ENCODE assay signal across 26 cellular contexts in genomic region chr7:116554911-116555310, GRCh38. TPM values are rescaled to one million over a fixed set of nuclear protein-coding genes. Genes with fewer than 3 reads are reported as not detected.
DNase-seq lines count a peak whose midpoint lies in the region; ATAC-seq and TF ChIP-seq lines count a peak whose summit lies in the region.
"Had no signal": no experiment of that assay in that cellular context is flagged by ENCODE, and none has a peak within 500 bp of the region (broad histone marks: within the 10 kb centered on the region; RNA-seq: fewer than 3 reads in every experiment).

No MANE protein-coding gene starts in this region.

- no peaks in the 10 kb centered on the region for H3K9me3 Mint-ChIP-seq in chondrocyte (ENCODE audit: low read depth)
- H3K9me3 Mint-ChIP-seq: activated CD4-positive, alpha-beta T cell treated with anti-CD3 and anti-CD28 coated beads, Interleukin-2, amount 10 ng/mL, durations not matched to agents 7 days and 5 days; activated naive CD8-positive, alpha-beta T cell treated with anti-CD3 and anti-CD28 coated beads, Interleukin-2, amount 10 ng/mL, durations not matched to agents 7 days and 5 days; activated T-helper 17 cell treated with anti-CD3 and anti-CD28 coated beads, Interleukin-2, amount 50 U/mL, for 72 hours; CD8-positive, alpha-beta memory T cell; memory B cell; naive thymus-derived CD8-positive, alpha-beta T cell had no signal

- H3K36me3 ChIP-seq in ACC112 (ENCODE audit: insufficient read depth, low read length) = peaks cover 82% of the 10 kb centered on the region
- H3K36me3 ChIP-seq in gastrocnemius medialis = no peaks in the 10 kb centered on the region
- H3K36me3 ChIP-seq: ovary had no signal

- peaks cover 24% of the 10 kb centered on the region for H3K36me3 Mint-ChIP-seq in chondrocyte (ENCODE audit: low read depth)
- H3K36me3 Mint-ChIP-seq: activated naive CD8-positive, alpha-beta T cell treated with anti-CD3 and anti-CD28 coated beads, Interleukin-2, amount 10 ng/mL, durations not matched to agents 7 days and 5 days; CD8-positive, alpha-beta memory T cell; memory B cell; naive thymus-derived CD8-positive, alpha-beta T cell had no signal

- no peak for TF ChIP-seq CTCF in chondrocyte (IDR thresholded peaks at IDR 0.05)
- TF ChIP-seq CTCF in gastrocnemius medialis (IDR thresholded peaks at IDR 0.05 in 4 of 5, conservative IDR thresholded peaks at IDR 0.05 in 1 of 5) = no peak

- intact Hi-C loops in gastrocnemius medialis (cut with DNase I; ENCODE audit: low total_unique reads) = no loop called here

- H2AFZ ChIP-seq in ACC112 (ENCODE audit: low read length, unreplicated experiment) = no peak overlapping the region

- H3K4me3 ChIP-seq in ACC112 (ENCODE audit: low read depth, low read length) (no peak overlapping the region), gastrocnemius medialis (no peak overlapping the region)
- H3K4me3 ChIP-seq: ovary, testis had no signal

- peaks cover 29% of the 10 kb centered on the region for H3K4me1 Mint-ChIP-seq in chondrocyte (ENCODE audit: low read depth)
- H3K4me1 Mint-ChIP-seq: activated CD4-positive, alpha-beta T cell treated with anti-CD3 and anti-CD28 coated beads, Interleukin-2, amount 10 ng/mL, durations not matched to agents 7 days and 5 days; activated naive CD8-positive, alpha-beta T cell treated with anti-CD3 and anti-CD28 coated beads, Interleukin-2, amount 10 ng/mL, durations not matched to agents 7 days and 5 days; activated T-helper 17 cell treated with anti-CD3 and anti-CD28 coated beads, Interleukin-2, amount 50 U/mL, for 72 hours; CD8-positive, alpha-beta memory T cell; naive thymus-derived CD8-positive, alpha-beta T cell; T-helper 17 cell had no signal

- H3K79me2 ChIP-seq in ACC112 (ENCODE audit: control insufficient read depth, insufficient read depth, low read length, unreplicated experiment) = peaks cover 80% of the 10 kb centered on the region

- no peak for ATAC-seq in gastrocnemius medialis
- ATAC-seq in HG03565 (IDR thresholded peaks at IDR 0.05; ENCODE audit: unreplicated experiment) = no peak
- ATAC-seq: activated T-helper 17 cell treated with anti-CD3 and anti-CD28 coated beads, Interleukin-2, amount 50 U/mL, for 72 hours; naive thymus-derived CD8-positive, alpha-beta T cell; sciatic nerve; T-helper 17 cell had no signal

- TF ChIP-seq POLR2A in gastrocnemius medialis (IDR thresholded peaks at IDR 0.05) = no peak

- H3K27ac Mint-ChIP-seq in chondrocyte (ENCODE audit: unreplicated experiment) = peak overlapping the region; percentile 74
- H3K27ac Mint-ChIP-seq: activated CD4-positive, alpha-beta T cell treated with anti-CD3 and anti-CD28 coated beads, Interleukin-2, amount 10 ng/mL, durations not matched to agents 7 days and 5 days; activated naive CD8-positive, alpha-beta T cell treated with anti-CD3 and anti-CD28 coated beads, Interleukin-2, amount 10 ng/mL, durations not matched to agents 7 days and 5 days; activated T-helper 17 cell treated with anti-CD3 and anti-CD28 coated beads, Interleukin-2, amount 50 U/mL, for 72 hours; CD8-positive, alpha-beta memory T cell; memory B cell; naive thymus-derived CD8-positive, alpha-beta T cell; T-helper 17 cell had no signal

- peak; percentile 27 to 51 for DNase-seq in Kasumi-1 (lab: John Stamatoyannopoulos, UW)
- no peak for DNase-seq in chondrocyte (ENCODE audit: low spot score)
- no peak for DNase-seq in gastrocnemius medialis
- DNase-seq in NCI-H1092 treated with DMSO at 0.1 percent for 48 hours (lab: John Stamatoyannopoulos, UW) = no peak
- no peak for DNase-seq in NCI-H2107 treated with DMSO at 0.1 percent for 48 hours (lab: John Stamatoyannopoulos, UW; ENCODE audit: unreplicated experiment)
- DNase-seq: activated CD4-positive, alpha-beta T cell treated with anti-CD3 and anti-CD28 coated beads, Interleukin-2, amount 10 ng/mL, durations not matched to agents 7 days and 5 days; activated naive CD8-positive, alpha-beta T cell treated with anti-CD3 and anti-CD28 coated beads, Interleukin-2, amount 10 ng/mL, durations not matched to agents 7 days and 5 days; brain microvascular endothelial cell; CD8-positive, alpha-beta memory T cell; cortex of kidney; DMS79 treated with DMSO at 0.1 percent for 48 hours; KG1; kidney; naive thymus-derived CD8-positive, alpha-beta T cell; NCI-H2081 treated with DMSO at 0.1 percent for 48 hours; NCI-H510A treated with DMSO at 0.1 percent for 48 hours; ovary; SHP77 treated with DMSO at 0.1 percent for 48 hours; T-helper 17 cell; testis had no signal

- no peaks in the 10 kb centered on the region for H3K9me3 ChIP-seq in gastrocnemius medialis
- H3K9me3 ChIP-seq: ovary, testis had no signal

- no peaks in the 10 kb centered on the region for H3K27me3 Mint-ChIP-seq in chondrocyte (ENCODE audit: low read depth)

- H3K4me3 Mint-ChIP-seq in chondrocyte (ENCODE audit: unreplicated experiment) = no peak overlapping the region
- H3K4me3 Mint-ChIP-seq: activated CD4-positive, alpha-beta T cell treated with anti-CD3 and anti-CD28 coated beads, Interleukin-2, amount 10 ng/mL, durations not matched to agents 7 days and 5 days; activated naive CD8-positive, alpha-beta T cell treated with anti-CD3 and anti-CD28 coated beads, Interleukin-2, amount 10 ng/mL, durations not matched to agents 7 days and 5 days; activated T-helper 17 cell treated with anti-CD3 and anti-CD28 coated beads, Interleukin-2, amount 50 U/mL, for 72 hours; CD8-positive, alpha-beta memory T cell; memory B cell; naive thymus-derived CD8-positive, alpha-beta T cell; T-helper 17 cell had no signal

- in situ Hi-C loops in gastrocnemius medialis (cut with MboI; ENCODE audit: low sequenced_read_pairs in 4 of 4) = no loop called here

- H3K27me3 ChIP-seq in ACC112 (ENCODE audit: insufficient read depth, low read length) (no peaks in the 10 kb centered on the region), gastrocnemius medialis (no peaks in the 10 kb centered on the region)
- H3K27me3 ChIP-seq: brain microvascular endothelial cell, ovary, testis had no signal

- peak overlapping the region; percentile 53; the same call in 1 of the 2 replicates for H3K27ac ChIP-seq in ACC112 (ENCODE audit: low read depth, low read length)
- H3K27ac ChIP-seq in gastrocnemius medialis = peak overlapping the region; percentile 31 to 54 (median 36)
- H3K27ac ChIP-seq: brain microvascular endothelial cell, testis, VCaP had no signal

- H3K4me1 ChIP-seq in ACC112 (ENCODE audit: control insufficient read depth, insufficient read depth, low read length, unreplicated experiment) (peaks cover 51% of the 10 kb centered on the region), gastrocnemius medialis (peaks cover 9 to 39% of the 10 kb centered on the region in 2 donors)

RNA-seq across cellular contexts. Expression of gene CAV1, which starts 30.1 kb away (rescaled TPM):
- total RNA-seq in chondrocyte (230 to 297 TPM (median 296 TPM) in 3 replicates), gastrocnemius medialis (10 to 100 TPM; 64.7 to 87.8 (median 71.2) TPM)
- total RNA-seq: activated CD4-positive, alpha-beta T cell treated with anti-CD3 and anti-CD28 coated beads, Interleukin-2, amount 10 ng/mL, durations not matched to agents 7 days and 5 days; naive thymus-derived CD8-positive, alpha-beta T cell had no signal

RNA-seq across cellular contexts. Expression of gene CAV2, which starts 55.4 kb away (rescaled TPM):
- total RNA-seq in chondrocyte (82.1 to 127 TPM (median 116 TPM) in 3 replicates), gastrocnemius medialis (10 to 100 TPM; 12.7 to 26.2 (median 14.9) TPM)
- total RNA-seq: activated CD4-positive, alpha-beta T cell treated with anti-CD3 and anti-CD28 coated beads, Interleukin-2, amount 10 ng/mL, durations not matched to agents 7 days and 5 days; activated naive CD8-positive, alpha-beta T cell treated with anti-CD3 and anti-CD28 coated beads, Interleukin-2, amount 10 ng/mL, durations not matched to agents 7 days and 5 days; CD8-positive, alpha-beta memory T cell; naive thymus-derived CD8-positive, alpha-beta T cell had no signal

Comparison
In these comparisons a context has a peak if more than half of its experiments do, and no peak if none do; other contexts are left out.
1. DNase-seq: peak in Kasumi-1 (2 of 2); none in chondrocyte (single experiment), gastrocnemius medialis (0 of 2), NCI-H1092 treated with DMSO at 0.1 percent for 48 hours (single experiment) and NCI-H2107 treated with DMSO at 0.1 percent for 48 hours (single experiment).